In the genomic region with DNA sequence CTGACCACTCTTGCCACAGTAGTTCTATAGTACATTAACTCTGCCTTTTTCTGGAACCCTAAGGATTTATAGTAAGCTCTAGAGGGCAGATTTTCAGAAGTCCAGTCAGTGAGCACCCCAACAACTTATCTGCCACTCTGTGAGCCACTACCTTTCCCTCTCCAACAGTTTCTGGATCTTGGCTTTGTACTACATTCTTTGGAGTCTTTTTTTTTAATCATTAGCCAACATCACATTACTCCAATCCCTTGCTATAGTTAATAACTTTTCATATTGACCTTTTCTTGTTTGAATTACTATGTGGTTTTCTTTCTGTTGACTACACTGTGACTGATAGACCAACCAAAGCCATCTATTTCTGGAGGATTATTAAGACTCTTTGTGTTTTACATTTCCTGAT, we compare ENCODE assay signal across 27 cellular contexts.
"Had no signal": no experiment of that assay in that cellular context is flagged by ENCODE, and none has a peak within 500 bp of the region (broad histone marks: within the 10 kb centered on the region; RNA-seq: fewer than 3 reads in every experiment).

No MANE protein-coding gene starts in this region.

- ATAC-seq: heart right ventricle; left cardiac atrium; left lobe of liver; left ventricle myocardium superior; mucosa of descending colon; naive thymus-derived CD4-positive, alpha-beta T cell; natural killer cell treated with Interleukin-12 subunit alpha and Interleukin-12 subunit beta and Interleukin-15 and Interleukin-18, amount 100 ng/mL, for 72 hours; psoas muscle; stimulated activated naive B cell treated with anti-CD40 and anti-IgM and Interleukin-4, amounts not matched to agents 10 μg/mL and 1 μg/mL and 100 μg/mL, for 72 hours; stimulated activated naive CD8-positive, alpha-beta T cell treated with anti-CD3 and anti-CD28 coated beads, Interleukin-15, Interleukin-2, amounts not matched to agents 100 U/mL and 50 U/mL, for 24 hours; upper lobe of right lung had no signal

- H3K27me3 ChIP-seq: heart right ventricle, hepatocyte, right atrium auricular region, right lobe of liver, stomach, testis, tibial artery, upper lobe of right lung had no signal

- H3K4me1 ChIP-seq: heart right ventricle, parathyroid adenoma, psoas muscle, right atrium auricular region, right lobe of liver, stomach, testis, tibial artery, upper lobe of right lung had no signal

- H3K27ac ChIP-seq: heart right ventricle, hepatocyte, parathyroid adenoma, psoas muscle, right atrium auricular region, right lobe of liver, stomach, testis, tibial artery, upper lobe of right lung had no signal

- H3K79me2 ChIP-seq: hepatocyte, parathyroid adenoma had no signal

- DNase-seq: heart right ventricle; islet precursor cell; left cardiac atrium; left ventricle myocardium superior; midbrain; mucosa of descending colon; naive thymus-derived CD4-positive, alpha-beta T cell; nucleus accumbens; psoas muscle; right lobe of liver; stimulated activated CD4-positive, alpha-beta T cell treated with anti-CD3 and anti-CD28 coated beads, Interleukin-2, amount 100 ng/mL, for 24 hours; stimulated activated CD4-positive, alpha-beta T cell treated with anti-CD3 and anti-CD28 coated beads, Interleukin-4, amount 100 ng/mL, for 1 hour; stimulated activated naive B cell treated with anti-CD40 and anti-IgM and Interleukin-4, amounts not matched to agents 10 μg/mL and 1 μg/mL and 100 μg/mL, for 72 hours; stimulated activated naive CD8-positive, alpha-beta T cell treated with anti-CD3 and anti-CD28 coated beads, Interleukin-15, Interleukin-2, amounts not matched to agents 100 U/mL and 50 U/mL, for 24 hours; stomach; testis; tibial artery; trophoblast cell; upper lobe of right lung had no signal

- H3K4me2 ChIP-seq: hepatocyte, smooth muscle cell had no signal

- H3K9me3 ChIP-seq: mucosa of descending colon, psoas muscle, right atrium auricular region, right lobe of liver, stomach, testis, tibial artery, upper lobe of right lung had no signal

- H3K9ac ChIP-seq: parathyroid adenoma had no signal

- H2AFZ ChIP-seq: hepatocyte, parathyroid adenoma had no signal

- H3K36me3 ChIP-seq: heart right ventricle, right atrium auricular region, right lobe of liver, stomach, tibial artery, upper lobe of right lung had no signal

- H3K4me3 ChIP-seq: heart right ventricle, hepatocyte, lung, mucosa of descending colon, psoas muscle, right atrium auricular region, right lobe of liver, smooth muscle cell, stomach, testis, tibial artery, upper lobe of right lung had no signal

- FAIRE-seq: urothelium cell line had no signal
